In the genomic region with DNA sequence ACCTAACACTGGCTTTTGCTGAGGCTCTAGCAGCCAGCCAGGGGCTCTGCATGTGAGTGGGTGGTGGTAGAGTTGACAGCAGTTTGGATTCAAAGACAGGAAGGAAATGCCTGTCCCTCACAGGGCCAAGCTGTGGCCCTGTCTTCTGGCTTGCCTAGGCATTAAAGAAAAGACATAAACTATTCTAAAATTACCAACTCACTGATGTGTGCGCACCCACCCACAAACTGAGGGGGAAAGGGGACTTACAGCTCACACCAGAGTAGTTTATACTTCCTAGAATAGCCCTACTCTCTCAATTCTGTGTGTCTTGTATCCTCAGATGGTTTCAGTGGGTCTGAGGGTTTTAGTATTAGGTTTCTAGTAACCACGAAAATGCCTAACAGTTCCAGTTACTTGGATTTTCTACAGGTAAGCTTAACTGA, we compare ENCODE assay signal across 10 cellular contexts.
A peak's percentile ranks its signal among the peaks of the same experiment; 100 is the strongest.
DNase-seq lines count a peak whose midpoint lies in the region; ATAC-seq lines count a peak whose summit lies in the region.
"Had no signal": no experiment of that assay in that cellular context is flagged by ENCODE, and none has a peak within 500 bp of the region (broad histone marks: within the 10 kb centered on the region; RNA-seq: fewer than 3 reads in every experiment).

No MANE protein-coding gene starts in this region.

- ATAC-seq in GM21717 (IDR thresholded peaks at IDR 0.05; ENCODE audit: unreplicated experiment) = peak; percentile 71
- peak; percentile 68 for ATAC-seq in HG03354 (IDR thresholded peaks at IDR 0.05; ENCODE audit: poor library complexity, severe bottlenecking, unreplicated experiment)
- ATAC-seq in stimulated activated effector memory CD8-positive, alpha-beta T cell treated with anti-CD3 and anti-CD28 coated beads, Interleukin-12 subunit alpha, Interleukin-12 subunit beta, amount 100 ng/mL, for 72 hours = peak; percentile 57
- ATAC-seq: K562, left lung had no signal

- peak overlapping the region; percentile 44 for H3K4me3 Mint-ChIP-seq in stimulated activated effector memory CD8-positive, alpha-beta T cell treated with anti-CD3 and anti-CD28 coated beads, Interleukin-12 subunit alpha, Interleukin-12 subunit beta, amount 100 ng/mL, for 72 hours

- peaks cover 73% of the 10 kb centered on the region for H3K4me1 Mint-ChIP-seq in stimulated activated effector memory CD8-positive, alpha-beta T cell treated with anti-CD3 and anti-CD28 coated beads, Interleukin-12 subunit alpha, Interleukin-12 subunit beta, amount 100 ng/mL, for 72 hours

- DNase-seq in activated CD8-positive, alpha-beta memory T cell treated with anti-CD3 and anti-CD28 coated beads, Interleukin-2, amount 50 U/mL, for 48 hours = peak; percentile 65
- DNase-seq in activated CD8-positive, alpha-beta memory T cell treated with anti-CD3 and anti-CD28 coated beads, Interleukin-2, amount 50 U/mL, for 4 hours = no peak
- no peak for DNase-seq in stimulated activated effector memory CD8-positive, alpha-beta T cell treated with anti-CD3 and anti-CD28 coated beads, Interleukin-12 subunit alpha, Interleukin-12 subunit beta, amount 100 ng/mL, for 72 hours (ENCODE audit: low spot score in 2 of 2)
- DNase-seq in DMS 273 (lab: John Stamatoyannopoulos, UW; ENCODE audit: unreplicated experiment) = no peak
- DNase-seq in DMS114 treated with DMSO at 0.1 percent for 48 hours (lab: John Stamatoyannopoulos, UW; ENCODE audit: unreplicated experiment) = no peak
- DNase-seq in KG1 (lab: John Stamatoyannopoulos, UW) = no peak
- DNase-seq: left lung had no signal

- H3K9me3 Mint-ChIP-seq in stimulated activated effector memory CD8-positive, alpha-beta T cell treated with anti-CD3 and anti-CD28 coated beads, Interleukin-12 subunit alpha, Interleukin-12 subunit beta, amount 100 ng/mL, for 72 hours = no peaks in the 10 kb centered on the region

- H3K27ac Mint-ChIP-seq in stimulated activated effector memory CD8-positive, alpha-beta T cell treated with anti-CD3 and anti-CD28 coated beads, Interleukin-12 subunit alpha, Interleukin-12 subunit beta, amount 100 ng/mL, for 72 hours = peak overlapping the region; percentile 87

- peaks cover 81% of the 10 kb centered on the region for H3K36me3 Mint-ChIP-seq in stimulated activated effector memory CD8-positive, alpha-beta T cell treated with anti-CD3 and anti-CD28 coated beads, Interleukin-12 subunit alpha, Interleukin-12 subunit beta, amount 100 ng/mL, for 72 hours
